9 cellular contexts compared by ENCODE assay signal in genomic region chr2:108988796-108989713, GRCh38. TPM values are rescaled to one million over a fixed set of nuclear protein-coding genes. Genes with fewer than 3 reads are reported as not detected.
DNase-seq lines count a peak whose midpoint lies in the region; ATAC-seq and TF ChIP-seq lines count a peak whose summit lies in the region.
"Had no signal": no experiment of that assay in that cellular context is flagged by ENCODE, and none has a peak within 500 bp of the region (broad histone marks: within the 10 kb centered on the region; RNA-seq: fewer than 3 reads in every experiment).

EDAR (minus strand) TSS chr2:108989220; CDS start chr2:108931014, 58,206 bp downstream.

- no peak within 1 kb of the TSS for H3K4me2 ChIP-seq in DND-41 (ENCODE audit: insufficient read depth, low read length)

- DNase-seq in DND-41 (peak; percentile 19), NAMALWA (ENCODE audit: low spot score) (peak; percentile 4), dermis blood vessel endothelial cell (peak; percentile 63), medulla oblongata (ENCODE audit: extremely low spot score) (peak; percentile 18), tibial artery (no peak), immature natural killer cell (no peak)
- peak; percentile 77 for DNase-seq in activated CD4-positive, alpha-beta T cell treated with anti-CD3 and anti-CD28 coated beads for 36 hours

- no peaks in the 10 kb centered on the region for H4K20me1 ChIP-seq in DND-41 (ENCODE audit: insufficient read depth, low read length)

- intact Hi-C loops in activated CD4-positive, alpha-beta T cell treated with anti-CD3 and anti-CD28 coated beads for 36 hours (cut with DNase I, micrococcal nuclease), result loop anchor here (1.0 to 5.0 kb wide), 6 partner anchors 50 to 1052 kb away; partner anchors contain the start of gene CCDC138 (in 1 of the 2)
- intact Hi-C loops in tibial artery (cut with DNase I; ENCODE audit: low total_unique reads), result no loop called here

- H3K9me3 ChIP-seq in DND-41 (ENCODE audit: insufficient read depth, low read length, severe bottlenecking) (no peaks in the 10 kb centered on the region), tibial artery (no peaks in the 10 kb centered on the region)
- H3K9me3 ChIP-seq: neutrophil had no signal

- POLR2A ChIA-PET in activated CD4-positive, alpha-beta T cell treated with anti-CD3 and anti-CD28 coated beads for 36 hours (lab: Charles Lee), result no interaction called here

- H3K79me2 ChIP-seq in DND-41 (ENCODE audit: insufficient read depth, low read length), result no peaks in the 10 kb centered on the region

- H3K9me3 Mint-ChIP-seq in activated CD4-positive, alpha-beta T cell treated with anti-CD3 and anti-CD28 coated beads for 36 hours (ENCODE audit: low read depth), result no peaks in the 10 kb centered on the region
- H3K9me3 Mint-ChIP-seq in immature natural killer cell, result no peaks in the 10 kb centered on the region

- H3K27me3 Mint-ChIP-seq in activated CD4-positive, alpha-beta T cell treated with anti-CD3 and anti-CD28 coated beads for 36 hours, result no peaks in the 10 kb centered on the region
- peaks cover under 1 to 2% (median 1%) of the 10 kb centered on the region in 3 donors for H3K27me3 Mint-ChIP-seq in immature natural killer cell (ENCODE audit: low read depth in 3 of 3)

- CTCF ChIA-PET in activated CD4-positive, alpha-beta T cell treated with anti-CD3 and anti-CD28 coated beads for 36 hours (lab: Charles Lee), result interaction anchor here (0.6 to 7.1 kb wide), 25 partner anchors 10 to 141 kb away, joined by 3 to 58 read pairs (median 4); no protein-coding TSS in a partner anchor

- peak; percentile 59 for TF ChIP-seq CTCF in DND-41 (IDR thresholded peaks at IDR 0.05; ENCODE audit: borderline replicate concordance, extremely low read depth, low read length, poor library complexity, severe bottlenecking)
- TF ChIP-seq CTCF in tibial artery (IDR thresholded peaks at IDR 0.05), result peak; percentile 7 to 9

- H3K27ac Mint-ChIP-seq in activated CD4-positive, alpha-beta T cell treated with anti-CD3 and anti-CD28 coated beads for 36 hours, result peak within 1 kb of the TSS; percentile 71
- no peak within 1 kb of the TSS for H3K27ac Mint-ChIP-seq in immature natural killer cell

- H3K27ac ChIP-seq in DND-41 (ENCODE audit: low read length), result no peak within 1 kb of the TSS
- no peak within 1 kb of the TSS for H3K27ac ChIP-seq in tibial artery
- H3K27ac ChIP-seq: neutrophil had no signal

- no peaks in the 10 kb centered on the region for H3K36me3 ChIP-seq in DND-41 (ENCODE audit: insufficient read depth, low read length)
- H3K36me3 ChIP-seq in tibial artery, result no peaks in the 10 kb centered on the region
- H3K36me3 ChIP-seq: neutrophil had no signal

- H3K36me3 Mint-ChIP-seq in activated CD4-positive, alpha-beta T cell treated with anti-CD3 and anti-CD28 coated beads for 36 hours (ENCODE audit: low read depth), result no peaks in the 10 kb centered on the region
- H3K36me3 Mint-ChIP-seq in immature natural killer cell, result no peaks in the 10 kb centered on the region

- ATAC-seq in DND-41 (ENCODE audit: insufficient read depth, low read depth), result peak; percentile 63
- peak; percentile 74 for ATAC-seq in activated CD4-positive, alpha-beta T cell treated with anti-CD3 and anti-CD28 coated beads for 36 hours
- no peak for ATAC-seq in GM21528 (IDR thresholded peaks at IDR 0.05; ENCODE audit: low FRiP score, unreplicated experiment)

- no peaks in the 10 kb centered on the region for H3K27me3 ChIP-seq in DND-41 (ENCODE audit: insufficient read depth, low read length, poor library complexity)
- peaks cover 0 to 47% of the 10 kb centered on the region in 2 donors for H3K27me3 ChIP-seq in tibial artery

- no peak within 1 kb of the TSS for H2AFZ ChIP-seq in DND-41 (ENCODE audit: low read depth, low read length)

- peak within 1 kb of the TSS; percentile 74 for H3K4me3 Mint-ChIP-seq in activated CD4-positive, alpha-beta T cell treated with anti-CD3 and anti-CD28 coated beads for 36 hours
- H3K4me3 Mint-ChIP-seq in immature natural killer cell, result no peak within 1 kb of the TSS

- H3K9ac ChIP-seq in DND-41 (ENCODE audit: low read depth, low read length), result no peak within 1 kb of the TSS

- H3K4me1 Mint-ChIP-seq in activated CD4-positive, alpha-beta T cell treated with anti-CD3 and anti-CD28 coated beads for 36 hours, result peaks cover 55% of the 10 kb centered on the region
- no peaks in the 10 kb centered on the region for H3K4me1 Mint-ChIP-seq in immature natural killer cell

- H3K4me1 ChIP-seq in DND-41 (ENCODE audit: insufficient read depth, low read length), result no peaks in the 10 kb centered on the region
- no peaks in the 10 kb centered on the region for H3K4me1 ChIP-seq in tibial artery

- no peak within 1 kb of the TSS for H3K4me3 ChIP-seq in DND-41 (ENCODE audit: low read depth in 1 of 2, low read length in 2 of 2)
- no peak within 1 kb of the TSS for H3K4me3 ChIP-seq in tibial artery

RNA-seq across cellular contexts. Expression of gene EDAR, which starts in this region (rescaled TPM):
- under 1 TPM; 0.78 to 0.81 TPM for total RNA-seq in activated CD4-positive, alpha-beta T cell treated with anti-CD3 and anti-CD28 coated beads for 36 hours
- total RNA-seq in dermis blood vessel endothelial cell, result not detected in 2 replicates
- not detected for polyA plus RNA-seq in immature natural killer cell

Comparison
In these comparisons a context has a peak if more than half of its experiments do, and no peak if none do; other contexts are left out.
1. Peak in DNase-seq and ATAC-seq in activated CD4-positive, alpha-beta T cell treated with anti-CD3 and anti-CD28 coated beads for 36 hours; RNA of the gene not detected or under 1 TPM.
2. Peak in DNase-seq in dermis blood vessel endothelial cell; RNA of the gene not detected or under 1 TPM.
3. DNase-seq: peak in DND-41 (single experiment), NAMALWA (single experiment) and medulla oblongata (single experiment); none in tibial artery (0 of 2) and immature natural killer cell (0 of 3).